Comparison of ENCODE assay signal across 10 cellular contexts in genomic region chr4:102007959-102008425, GRCh38.
DNase-seq lines count a peak whose midpoint lies in the region; ATAC-seq and TF ChIP-seq lines count a peak whose summit lies in the region.
"Had no signal": no experiment of that assay in that cellular context is flagged by ENCODE, and none has a peak within 500 bp of the region (broad histone marks: within the 10 kb centered on the region; RNA-seq: fewer than 3 reads in every experiment).

No MANE protein-coding gene starts in this region.

- H3K4me1 ChIP-seq in spleen: peaks cover 0 to 17% (median 4%) of the 10 kb centered on the region in 6 donors

- H3K27ac Mint-ChIP-seq in memory B cell: peak overlapping the region; percentile 74
- no peak overlapping the region for H3K27ac Mint-ChIP-seq in CD4-positive, alpha-beta T cell

- CTCF ChIA-PET in CD4-positive, alpha-beta T cell (lab: Charles Lee): no interaction called here

- H3K4me3 ChIP-seq in spleen: no peak overlapping the region

- H3K36me3 Mint-ChIP-seq in memory B cell: peaks cover 25% of the 10 kb centered on the region
- H3K36me3 Mint-ChIP-seq in CD4-positive, alpha-beta T cell (ENCODE audit: low read depth): no peaks in the 10 kb centered on the region

- DNase-seq in memory B cell (ENCODE audit: low spot score in 2 of 2) (no peak), GM19240 (ENCODE audit: insufficient read length, low spot score) (no peak), spleen (no peak)
- no peak for DNase-seq in CD4-positive, alpha-beta T cell
- DNase-seq: activated CD4-positive, alpha-beta T cell treated with anti-CD3 and anti-CD28 coated beads, Interleukin-2, amount 50 U/mL, for 48 hours; foreskin melanocyte; IMR-90 had no signal

- no peak overlapping the region for H3K27ac ChIP-seq in CD4-positive, alpha-beta T cell (ENCODE audit: low read depth, low read length)
- H3K27ac ChIP-seq in spleen: peak overlapping the region in 1 of 8 donors; percentile 11

- TF ChIP-seq CTCF in CD4-positive, alpha-beta T cell (IDR thresholded peaks at IDR 0.05): no peak
- TF ChIP-seq CTCF in spleen (IDR thresholded peaks at IDR 0.05 in 8 of 11, conservative IDR thresholded peaks at IDR 0.05 in 3 of 11): no peak

- no peaks in the 10 kb centered on the region for H3K27me3 Mint-ChIP-seq in memory B cell
- H3K27me3 Mint-ChIP-seq in CD4-positive, alpha-beta T cell: no peaks in the 10 kb centered on the region

- no peak for TF ChIP-seq POLR2A in spleen (IDR thresholded peaks at IDR 0.05)

- H3K9me3 Mint-ChIP-seq in memory B cell: no peaks in the 10 kb centered on the region
- H3K9me3 Mint-ChIP-seq in CD4-positive, alpha-beta T cell: no peaks in the 10 kb centered on the region

- intact Hi-C loops in CD4-positive, alpha-beta T cell (cut with DNase I, micrococcal nuclease): no loop called here
- intact Hi-C loops in spleen (cut with DNase I; ENCODE audit: low total_unique reads): no loop called here

- no peak overlapping the region for H3K4me3 Mint-ChIP-seq in memory B cell
- no peak overlapping the region for H3K4me3 Mint-ChIP-seq in CD4-positive, alpha-beta T cell

- H3K9me3 ChIP-seq in CD4-positive, alpha-beta T cell (ENCODE audit: control insufficient read depth, low read length): no peaks in the 10 kb centered on the region
- no peaks in the 10 kb centered on the region for H3K9me3 ChIP-seq in spleen

- peaks cover 16% of the 10 kb centered on the region for H3K4me1 Mint-ChIP-seq in memory B cell
- no peaks in the 10 kb centered on the region for H3K4me1 Mint-ChIP-seq in CD4-positive, alpha-beta T cell (ENCODE audit: low read depth)

- peaks cover 0 to 28% (median 0%) of the 10 kb centered on the region in 6 donors for H3K36me3 ChIP-seq in spleen

- ATAC-seq in GM18873 (IDR thresholded peaks at IDR 0.05; ENCODE audit: low FRiP score, unreplicated experiment): peak; percentile 90
- ATAC-seq in GM21619 (IDR thresholded peaks at IDR 0.05; ENCODE audit: unreplicated experiment): peak; percentile 92
- ATAC-seq in HG03442 (IDR thresholded peaks at IDR 0.05; ENCODE audit: unreplicated experiment): peak; percentile 95
- ATAC-seq in memory B cell (ENCODE audit: low read depth): peak; percentile 89
- ATAC-seq in CD4-positive, alpha-beta T cell (ENCODE audit: poor library complexity): no peak

- POLR2A ChIA-PET in CD4-positive, alpha-beta T cell (lab: Charles Lee): no interaction called here

- WGBS in spleen, 5 donors: 82 to 94% (median 87%) methylated on average over 2 of the region's 2 CpGs

- H3K27me3 ChIP-seq in CD4-positive, alpha-beta T cell (ENCODE audit: control insufficient read depth, insufficient read depth, low read length): no peaks in the 10 kb centered on the region
- H3K27me3 ChIP-seq in spleen (replicated peaks in 1 of 7): no peaks in the 10 kb centered on the region
